ENCODE assay signal across 24 cellular contexts in genomic region chr12:17216156-17216555, GRCh38.
"Had no signal": no experiment of that assay in that cellular context is flagged by ENCODE, and none has a peak within 500 bp of the region (broad histone marks: within the 10 kb centered on the region; RNA-seq: fewer than 3 reads in every experiment).

No MANE protein-coding gene starts in this region.

- ATAC-seq: activated T-cell treated with anti-CD3 and anti-CD28 coated beads, Interleukin-2, amount 50 U/mL, for 4 hours; activated T-helper 17 cell treated with anti-CD3 and anti-CD28 coated beads, Interleukin-2, amount 50 U/mL, for 72 hours; PC-3; T-helper 17 cell had no signal

- H3K4me1 Mint-ChIP-seq: activated B cell treated with CpG ODN at 0.5 μM for 24 hours; activated CD4-positive, alpha-beta T cell treated with anti-CD3 and anti-CD28 coated beads, Interleukin-2, amount 10 ng/mL, durations not matched to agents 24 days and 14 days; activated naive CD4-positive, alpha-beta T cell treated with anti-CD3 and anti-CD28 coated beads, Interleukin-2, amount 10 ng/mL, durations not matched to agents 7 days and 5 days; activated naive CD8-positive, alpha-beta T cell treated with anti-CD3 and anti-CD28 coated beads for 36 hours; activated T-helper 17 cell treated with anti-CD3 and anti-CD28 coated beads, Interleukin-2, amount 50 U/mL, for 72 hours; T-helper 17 cell had no signal

- H3K27ac Mint-ChIP-seq: activated B cell treated with CpG ODN at 0.5 μM for 24 hours; activated CD4-positive, alpha-beta memory T cell treated with anti-CD3 and anti-CD28 coated beads for 36 hours; activated CD4-positive, alpha-beta T cell treated with anti-CD3 and anti-CD28 coated beads, Interleukin-2, amount 10 ng/mL, durations not matched to agents 24 days and 14 days; activated naive CD4-positive, alpha-beta T cell treated with anti-CD3 and anti-CD28 coated beads, Interleukin-2, amount 10 ng/mL, durations not matched to agents 7 days and 5 days; activated naive CD8-positive, alpha-beta T cell treated with anti-CD3 and anti-CD28 coated beads for 36 hours; activated T-helper 17 cell treated with anti-CD3 and anti-CD28 coated beads, Interleukin-2, amount 50 U/mL, for 72 hours; T-helper 17 cell had no signal

- DNase-seq: activated B cell treated with CpG ODN at 0.5 μM for 24 hours; activated CD4-positive, alpha-beta memory T cell treated with anti-CD3 and anti-CD28 coated beads for 36 hours; activated CD4-positive, alpha-beta T cell treated with anti-CD3 and anti-CD28 coated beads for 1 hour; activated CD4-positive, alpha-beta T cell treated with anti-CD3 and anti-CD28 coated beads, Interleukin-2, amount 10 ng/mL, durations not matched to agents 24 days and 14 days; activated CD8-positive, alpha-beta memory T cell treated with anti-CD3 and anti-CD28 coated beads for 24 hours; activated gamma-delta T cell; activated naive CD4-positive, alpha-beta T cell treated with anti-CD3 and anti-CD28 coated beads, Interleukin-2, amount 10 ng/mL, durations not matched to agents 7 days and 5 days; activated naive CD8-positive, alpha-beta T cell treated with anti-CD3 and anti-CD28 coated beads for 36 hours; activated T-cell treated with anti-CD3 and anti-CD28 coated beads, Interleukin-2, amount 50 U/mL, for 4 hours; cerebellar nuclear complex; Karpas-422; MM.1S; NCI-H1105 treated with DMSO at 0.1 percent for 48 hours; NCI-H1436 treated with DMSO at 0.1 percent for 48 hours; NCI-H187 treated with DMSO at 0.1 percent for 48 hours; NCI-H2081 treated with DMSO at 0.1 percent for 48 hours; NCI-H2227 treated with DMSO at 0.1 percent for 48 hours; NCI-H510A; NCI-H526 treated with DMSO at 0.1 percent for 48 hours; SHP77 treated with DMSO at 0.1 percent for 48 hours; T-helper 17 cell; T-helper 9 cell had no signal

- H3K27me3 Mint-ChIP-seq: activated B cell treated with CpG ODN at 0.5 μM for 24 hours; activated CD4-positive, alpha-beta memory T cell treated with anti-CD3 and anti-CD28 coated beads for 36 hours; activated CD4-positive, alpha-beta T cell treated with anti-CD3 and anti-CD28 coated beads, Interleukin-2, amount 10 ng/mL, durations not matched to agents 24 days and 14 days; activated naive CD4-positive, alpha-beta T cell treated with anti-CD3 and anti-CD28 coated beads, Interleukin-2, amount 10 ng/mL, durations not matched to agents 7 days and 5 days; activated naive CD8-positive, alpha-beta T cell treated with anti-CD3 and anti-CD28 coated beads for 36 hours; activated T-helper 17 cell treated with anti-CD3 and anti-CD28 coated beads, Interleukin-2, amount 50 U/mL, for 72 hours; T-helper 17 cell had no signal

- H3K9me3 Mint-ChIP-seq: activated B cell treated with CpG ODN at 0.5 μM for 24 hours had no signal

- H3K4me3 Mint-ChIP-seq: activated B cell treated with CpG ODN at 0.5 μM for 24 hours; activated CD4-positive, alpha-beta memory T cell treated with anti-CD3 and anti-CD28 coated beads for 36 hours; activated CD4-positive, alpha-beta T cell treated with anti-CD3 and anti-CD28 coated beads, Interleukin-2, amount 10 ng/mL, durations not matched to agents 24 days and 14 days; activated naive CD4-positive, alpha-beta T cell treated with anti-CD3 and anti-CD28 coated beads, Interleukin-2, amount 10 ng/mL, durations not matched to agents 7 days and 5 days; activated naive CD8-positive, alpha-beta T cell treated with anti-CD3 and anti-CD28 coated beads for 36 hours; activated T-cell treated with anti-CD3 and anti-CD28 coated beads, Interleukin-2, amount 50 U/mL, for 4 hours; activated T-helper 17 cell treated with anti-CD3 and anti-CD28 coated beads, Interleukin-2, amount 50 U/mL, for 72 hours; T-helper 17 cell had no signal

- H3K36me3 Mint-ChIP-seq: activated CD4-positive, alpha-beta memory T cell treated with anti-CD3 and anti-CD28 coated beads for 36 hours; activated naive CD4-positive, alpha-beta T cell treated with anti-CD3 and anti-CD28 coated beads, Interleukin-2, amount 10 ng/mL, durations not matched to agents 7 days and 5 days; activated naive CD8-positive, alpha-beta T cell treated with anti-CD3 and anti-CD28 coated beads for 36 hours had no signal
